ENCODE assay signal across 15 cellular contexts in genomic region chr5:112681481-112681908, GRCh38. TPM values are rescaled to one million over a fixed set of nuclear protein-coding genes. Genes with fewer than 3 reads are reported as not detected.
DNase-seq lines count a peak whose midpoint lies in the region; ATAC-seq, FAIRE-seq and TF ChIP-seq lines count a peak whose summit lies in the region.
"Had no signal": no experiment of that assay in that cellular context is flagged by ENCODE, and none has a peak within 500 bp of the region (broad histone marks: within the 10 kb centered on the region; RNA-seq: fewer than 3 reads in every experiment).

No MANE protein-coding gene starts in this region.

- H3K27me3 ChIP-seq in foreskin keratinocyte: peaks cover 6% of the 10 kb centered on the region
- H3K27me3 ChIP-seq: suprapubic skin had no signal

- no peak overlapping the region for H3K27ac Mint-ChIP-seq in activated CD4-positive, alpha-beta T cell treated with anti-CD3 and anti-CD28 coated beads, Interleukin-2, amount 10 ng/mL, durations not matched to agents 24 days and 14 days
- H3K27ac Mint-ChIP-seq in stimulated activated naive B cell treated with anti-CD40 and anti-IgM and Interleukin-4, amounts not matched to agents 10 μg/mL and 1 μg/mL and 100 μg/mL, for 72 hours: no peak overlapping the region
- H3K27ac Mint-ChIP-seq: activated T-helper 17 cell treated with anti-CD3 and anti-CD28 coated beads, Interleukin-2, amount 50 U/mL, for 72 hours had no signal

- peak; percentile 69 for ATAC-seq in HG02884 (IDR thresholded peaks at IDR 0.05; ENCODE audit: unreplicated experiment)
- ATAC-seq in foreskin keratinocyte: no peak
- no peak for ATAC-seq in stimulated activated naive B cell treated with anti-CD40 and anti-IgM and Interleukin-4, amounts not matched to agents 10 μg/mL and 1 μg/mL and 100 μg/mL, for 72 hours (replicated peaks)
- ATAC-seq: activated CD4-positive, CD25-positive, alpha-beta regulatory T cell treated with anti-CD3 and anti-CD28 coated beads, Interleukin-2, amount 50 U/mL, for 24 hours; activated T-helper 17 cell treated with anti-CD3 and anti-CD28 coated beads, Interleukin-2, amount 50 U/mL, for 72 hours; mucosa of descending colon had no signal

- H3K36me3 Mint-ChIP-seq in activated CD4-positive, alpha-beta T cell treated with anti-CD3 and anti-CD28 coated beads, Interleukin-2, amount 10 ng/mL, durations not matched to agents 24 days and 14 days (ENCODE audit: low read depth): no peaks in the 10 kb centered on the region
- H3K36me3 Mint-ChIP-seq in stimulated activated naive B cell treated with anti-CD40 and anti-IgM and Interleukin-4, amounts not matched to agents 10 μg/mL and 1 μg/mL and 100 μg/mL, for 72 hours: no peaks in the 10 kb centered on the region

- H3K4me3 Mint-ChIP-seq in activated CD4-positive, alpha-beta T cell treated with anti-CD3 and anti-CD28 coated beads, Interleukin-2, amount 10 ng/mL, durations not matched to agents 24 days and 14 days: no peak overlapping the region
- H3K4me3 Mint-ChIP-seq in stimulated activated naive B cell treated with anti-CD40 and anti-IgM and Interleukin-4, amounts not matched to agents 10 μg/mL and 1 μg/mL and 100 μg/mL, for 72 hours: no peak overlapping the region
- H3K4me3 Mint-ChIP-seq: activated T-helper 17 cell treated with anti-CD3 and anti-CD28 coated beads, Interleukin-2, amount 50 U/mL, for 72 hours had no signal

- H3K9me3 Mint-ChIP-seq in activated CD4-positive, alpha-beta T cell treated with anti-CD3 and anti-CD28 coated beads, Interleukin-2, amount 10 ng/mL, durations not matched to agents 24 days and 14 days: no peaks in the 10 kb centered on the region
- peaks cover 3 to 4% of the 10 kb centered on the region in 2 donors for H3K9me3 Mint-ChIP-seq in stimulated activated naive B cell treated with anti-CD40 and anti-IgM and Interleukin-4, amounts not matched to agents 10 μg/mL and 1 μg/mL and 100 μg/mL, for 72 hours
- H3K9me3 Mint-ChIP-seq: activated T-helper 17 cell treated with anti-CD3 and anti-CD28 coated beads, Interleukin-2, amount 50 U/mL, for 72 hours had no signal

- H3K27me3 Mint-ChIP-seq in activated CD4-positive, alpha-beta T cell treated with anti-CD3 and anti-CD28 coated beads, Interleukin-2, amount 10 ng/mL, durations not matched to agents 24 days and 14 days: peaks cover 28% of the 10 kb centered on the region
- H3K27me3 Mint-ChIP-seq in stimulated activated naive B cell treated with anti-CD40 and anti-IgM and Interleukin-4, amounts not matched to agents 10 μg/mL and 1 μg/mL and 100 μg/mL, for 72 hours: peaks cover 5 to 7% of the 10 kb centered on the region in 2 donors

- H3K4me1 ChIP-seq in foreskin keratinocyte: peaks cover 3% of the 10 kb centered on the region
- H3K4me1 ChIP-seq: SJSA1, suprapubic skin had no signal

- H3K27ac ChIP-seq in foreskin keratinocyte: no peak overlapping the region
- H3K27ac ChIP-seq: SJSA1, suprapubic skin had no signal

- FAIRE-seq in GM19239 (lab: Jason Lieb, UNC): peak; percentile 79

- no peak for TF ChIP-seq CTCF in foreskin keratinocyte (conservative IDR thresholded peaks at IDR 0.05)

- intact Hi-C loops in activated CD4-positive, alpha-beta T cell treated with anti-CD3 and anti-CD28 coated beads, Interleukin-2, amount 10 ng/mL, durations not matched to agents 24 days and 14 days (cut with micrococcal nuclease): no loop called here

- DNase-seq in AG20443 (ENCODE audit: low spot score): peak; percentile 42
- no peak for DNase-seq in GM19239 (ENCODE audit: insufficient read length, low spot score)
- DNase-seq in NCI-H446 treated with DMSO at 0.1 percent for 48 hours (lab: John Stamatoyannopoulos, UW): peak; percentile 87
- no peak for DNase-seq in foreskin keratinocyte
- no peak for DNase-seq in activated CD4-positive, alpha-beta T cell treated with anti-CD3 and anti-CD28 coated beads, Interleukin-2, amount 10 ng/mL, durations not matched to agents 24 days and 14 days
- no peak for DNase-seq in stimulated activated naive B cell treated with anti-CD40 and anti-IgM and Interleukin-4, amounts not matched to agents 10 μg/mL and 1 μg/mL and 100 μg/mL, for 72 hours
- no peak for DNase-seq in NCI-H1092 treated with DMSO at 0.1 percent for 48 hours (lab: John Stamatoyannopoulos, UW)
- DNase-seq: MG63, mucosa of descending colon, NCI-H526 had no signal

- H3K4me1 Mint-ChIP-seq in activated CD4-positive, alpha-beta T cell treated with anti-CD3 and anti-CD28 coated beads, Interleukin-2, amount 10 ng/mL, durations not matched to agents 24 days and 14 days: no peaks in the 10 kb centered on the region
- peaks cover 12 to 16% of the 10 kb centered on the region in 2 donors for H3K4me1 Mint-ChIP-seq in stimulated activated naive B cell treated with anti-CD40 and anti-IgM and Interleukin-4, amounts not matched to agents 10 μg/mL and 1 μg/mL and 100 μg/mL, for 72 hours
- H3K4me1 Mint-ChIP-seq: activated T-helper 17 cell treated with anti-CD3 and anti-CD28 coated beads, Interleukin-2, amount 50 U/mL, for 72 hours had no signal

RNA-seq across cellular contexts. Expression of gene APC, which starts 56.2 kb away (rescaled TPM):
- total RNA-seq in foreskin keratinocyte: 25.7 and 26.6 TPM in 2 replicates
- polyA plus RNA-seq in foreskin keratinocyte: 1.5 and 1.7 TPM in 2 replicates
- total RNA-seq in activated CD4-positive, alpha-beta T cell treated with anti-CD3 and anti-CD28 coated beads, Interleukin-2, amount 10 ng/mL, durations not matched to agents 24 days and 14 days: 19.1 and 20.4 TPM in 2 replicates

Comparison
In these comparisons a context has a peak if more than half of its experiments do, and no peak if none do; other contexts are left out.
1. DNase-seq: peak in AG20443 (single experiment) and NCI-H446 treated with DMSO at 0.1 percent for 48 hours (single experiment); none in GM19239 (single experiment), foreskin keratinocyte (0 of 2), activated CD4-positive, alpha-beta T cell treated with anti-CD3 and anti-CD28 coated beads, Interleukin-2, amount 10 ng/mL, durations not matched to agents 24 days and 14 days (single experiment), stimulated activated naive B cell treated with anti-CD40 and anti-IgM and Interleukin-4, amounts not matched to agents 10 μg/mL and 1 μg/mL and 100 μg/mL, for 72 hours (single experiment) and NCI-H1092 treated with DMSO at 0.1 percent for 48 hours (single experiment).